Comparison of ENCODE assay signal across 19 cellular contexts in genomic region chr7:94547128-94547527, GRCh38.
"Had no signal": no experiment of that assay in that cellular context is flagged by ENCODE, and none has a peak within 500 bp of the region (broad histone marks: within the 10 kb centered on the region; RNA-seq: fewer than 3 reads in every experiment).

No MANE protein-coding gene starts in this region.

- H3K9me3 ChIP-seq: neutrophil, sigmoid colon, thyroid gland had no signal

- H3K36me3 ChIP-seq: neutrophil, sigmoid colon, thyroid gland had no signal

- H3K4me3 ChIP-seq: dorsolateral prefrontal cortex, lung, sigmoid colon, thyroid gland had no signal

- H3K27ac Mint-ChIP-seq: activated naive CD8-positive, alpha-beta T cell treated with anti-CD3 and anti-CD28 coated beads, Interleukin-2, amount 10 ng/mL, durations not matched to agents 7 days and 5 days; activated T-helper 17 cell treated with anti-CD3 and anti-CD28 coated beads, Interleukin-2, amount 50 U/mL, for 72 hours; endodermal cell; natural killer cell; T-helper 2 cell treated with Interferon-gamma antibody and Interleukin-4, amounts not matched to agents 5 μg/mL and 100 μg/mL, for 36 hours had no signal

- H3K4me1 Mint-ChIP-seq: activated T-helper 17 cell treated with anti-CD3 and anti-CD28 coated beads, Interleukin-2, amount 50 U/mL, for 72 hours; natural killer cell had no signal

- ATAC-seq: activated T-helper 17 cell treated with anti-CD3 and anti-CD28 coated beads, Interleukin-2, amount 50 U/mL, for 72 hours; left lobe of liver; natural killer cell had no signal

- H3K27ac ChIP-seq: dorsolateral prefrontal cortex, neutrophil, thyroid gland had no signal

- DNase-seq: activated CD4-positive, alpha-beta T cell treated with anti-CD3 and anti-CD28 coated beads, Interleukin-2, amount 50 U/mL, for 4 hours; activated naive CD4-positive, alpha-beta T cell treated with Interleukin-2 at 50 U/mL for 16 hours; activated naive CD8-positive, alpha-beta T cell treated with anti-CD3 and anti-CD28 coated beads, Interleukin-2, amount 10 ng/mL, durations not matched to agents 7 days and 5 days; activated T-cell treated with anti-CD3 and anti-CD28 coated beads for 4 hours; amygdala; dorsolateral prefrontal cortex; endodermal cell; foreskin melanocyte; hypothalamus; islet precursor cell; natural killer cell; sigmoid colon; stimulated activated naive CD4-positive, alpha-beta T cell; thyroid gland had no signal

- H3K27me3 ChIP-seq: dorsolateral prefrontal cortex, neutrophil, sigmoid colon, thyroid gland had no signal

- H3K27me3 Mint-ChIP-seq: activated naive CD8-positive, alpha-beta T cell treated with anti-CD3 and anti-CD28 coated beads, Interleukin-2, amount 10 ng/mL, durations not matched to agents 7 days and 5 days; activated T-helper 17 cell treated with anti-CD3 and anti-CD28 coated beads, Interleukin-2, amount 50 U/mL, for 72 hours had no signal

- H3K9me3 Mint-ChIP-seq: activated naive CD8-positive, alpha-beta T cell treated with anti-CD3 and anti-CD28 coated beads, Interleukin-2, amount 10 ng/mL, durations not matched to agents 7 days and 5 days; activated T-helper 17 cell treated with anti-CD3 and anti-CD28 coated beads, Interleukin-2, amount 50 U/mL, for 72 hours; endodermal cell; natural killer cell; T-helper 2 cell treated with Interferon-gamma antibody and Interleukin-4, amounts not matched to agents 5 μg/mL and 100 μg/mL, for 36 hours had no signal

- H3K4me3 Mint-ChIP-seq: activated naive CD8-positive, alpha-beta T cell treated with anti-CD3 and anti-CD28 coated beads, Interleukin-2, amount 10 ng/mL, durations not matched to agents 7 days and 5 days; activated T-helper 17 cell treated with anti-CD3 and anti-CD28 coated beads, Interleukin-2, amount 50 U/mL, for 72 hours; endodermal cell; natural killer cell; T-helper 2 cell treated with Interferon-gamma antibody and Interleukin-4, amounts not matched to agents 5 μg/mL and 100 μg/mL, for 36 hours had no signal

- H3K4me1 ChIP-seq: thyroid gland had no signal
